31 cellular contexts compared by ENCODE assay signal in genomic region chr13:82614086-82614485, GRCh38.
"Had no signal": no experiment of that assay in that cellular context is flagged by ENCODE, and none has a peak within 500 bp of the region (broad histone marks: within the 10 kb centered on the region; RNA-seq: fewer than 3 reads in every experiment).

No MANE protein-coding gene starts in this region.

- DNase-seq: activated B cell treated with CpG ODN at 0.5 μM for 24 hours; activated CD4-positive, alpha-beta memory T cell treated with anti-CD3 and anti-CD28 coated beads for 36 hours; activated CD4-positive, alpha-beta T cell treated with anti-CD3 and anti-CD28 coated beads for 4 hours; activated CD4-positive, alpha-beta T cell treated with anti-CD3 and anti-CD28 coated beads, Interleukin-2, amount 50 U/mL, for 1 hour; activated CD4-positive, CD25-positive, alpha-beta regulatory T cell treated with anti-CD3 and anti-CD28 coated beads, Interleukin-2, amount 50 U/mL, for 72 hours; activated CD8-positive, alpha-beta memory T cell treated with anti-CD3 and anti-CD28 coated beads, Interleukin-2, amount 50 U/mL, for 4 hours; activated gamma-delta T cell treated with Interleukin-2 at 50 U/mL for 16 hours; activated naive CD4-positive, alpha-beta T cell treated with anti-CD3 and anti-CD28 coated beads for 36 hours; activated T-cell treated with anti-CD3 and anti-CD28 coated beads for 4 hours; activated T-cell treated with anti-CD3 and anti-CD28 coated beads, Interleukin-2, amount 50 U/mL, for 4 hours; adrenal gland; body of pancreas; central memory CD4-positive, alpha-beta T cell; NCI-H1092 treated with DMSO at 0.1 percent for 48 hours; NCI-H1417 treated with DMSO at 0.1 percent for 48 hours; NCI-H1930; NCI-H345; NCI-H524 treated with DMSO at 0.1 percent for 48 hours; NCI-H748 treated with DMSO at 0.1 percent for 48 hours; NK-92 treated with Interleukin-12 subunit alpha and Interleukin-12 subunit beta, amount 100 ng/mL, for 24 hours; PC-3; Peyer's patch; RPMI8226; SHP77 treated with DMSO at 0.1 percent for 48 hours; SK-N-SH had no signal

- H3K9me3 Mint-ChIP-seq: activated CD4-positive, alpha-beta memory T cell treated with anti-CD3 and anti-CD28 coated beads for 36 hours; activated naive CD4-positive, alpha-beta T cell treated with anti-CD3 and anti-CD28 coated beads for 36 hours; activated naive CD4-positive, alpha-beta T cell treated with anti-CD3 and anti-CD28 coated beads, Interleukin-2, amount 50 U/mL, for 72 hours had no signal

- H3K36me3 Mint-ChIP-seq: activated CD4-positive, alpha-beta memory T cell treated with anti-CD3 and anti-CD28 coated beads for 36 hours; activated naive CD4-positive, alpha-beta T cell treated with anti-CD3 and anti-CD28 coated beads, Interleukin-2, amount 50 U/mL, for 72 hours had no signal

- H3K9me3 ChIP-seq: adrenal gland, body of pancreas, SJSA1, SK-N-SH had no signal

- H3K9ac ChIP-seq: KMS-11, SK-N-SH had no signal

- H3K27ac Mint-ChIP-seq: activated B cell treated with CpG ODN at 0.5 μM for 24 hours; activated CD4-positive, alpha-beta memory T cell treated with anti-CD3 and anti-CD28 coated beads for 36 hours; activated naive CD4-positive, alpha-beta T cell treated with anti-CD3 and anti-CD28 coated beads for 36 hours; activated naive CD4-positive, alpha-beta T cell treated with anti-CD3 and anti-CD28 coated beads, Interleukin-2, amount 50 U/mL, for 72 hours; activated T-helper 1 cell treated with anti-CD3 and anti-CD28 coated beads, Interleukin-12 subunit alpha, Interleukin-12 subunit beta, Interleukin-2, Interleukin-4 antibody, amounts not matched to agents 30 ng/mL and 10 ng/mL and 1 ng/mL, durations not matched to agents 14 hours and 24 hours and 36 hours; T-helper 1 cell treated with Interleukin-12 subunit alpha and Interleukin-12 subunit beta and Interleukin-4 antibody, amounts not matched to agents 30 μg/mL and 1 μg/mL, for 36 hours had no signal

- H3K4me1 ChIP-seq: adrenal gland, body of pancreas, Peyer's patch, SJSA1 had no signal

- H3K27me3 Mint-ChIP-seq: activated B cell treated with CpG ODN at 0.5 μM for 24 hours; activated CD4-positive, alpha-beta memory T cell treated with anti-CD3 and anti-CD28 coated beads for 36 hours had no signal

- H3K27me3 ChIP-seq: adrenal gland, body of pancreas, Peyer's patch, SJSA1 had no signal

- H3K4me3 ChIP-seq: adrenal gland, body of pancreas, Peyer's patch, SJSA1 had no signal

- H3K4me3 Mint-ChIP-seq: activated B cell treated with CpG ODN at 0.5 μM for 24 hours; activated CD4-positive, alpha-beta memory T cell treated with anti-CD3 and anti-CD28 coated beads for 36 hours; activated naive CD4-positive, alpha-beta T cell treated with anti-CD3 and anti-CD28 coated beads for 36 hours; activated T-cell treated with anti-CD3 and anti-CD28 coated beads, Interleukin-2, amount 50 U/mL, for 4 hours; activated T-helper 1 cell treated with anti-CD3 and anti-CD28 coated beads, Interleukin-12 subunit alpha, Interleukin-12 subunit beta, Interleukin-2, Interleukin-4 antibody, amounts not matched to agents 30 ng/mL and 10 ng/mL and 1 ng/mL, durations not matched to agents 14 hours and 24 hours and 36 hours; T-helper 1 cell treated with Interleukin-12 subunit alpha and Interleukin-12 subunit beta and Interleukin-4 antibody, amounts not matched to agents 30 μg/mL and 1 μg/mL, for 36 hours had no signal

- ATAC-seq: activated naive CD4-positive, alpha-beta T cell treated with anti-CD3 and anti-CD28 coated beads, Interleukin-2, amount 50 U/mL, for 72 hours; activated T-cell treated with anti-CD3 and anti-CD28 coated beads, Interleukin-2, amount 50 U/mL, for 4 hours; body of pancreas; PC-3 had no signal

- H3K27ac ChIP-seq: adrenal gland, body of pancreas, KMS-11, Peyer's patch, SJSA1, VCaP had no signal

- H3K4me1 Mint-ChIP-seq: activated B cell treated with CpG ODN at 0.5 μM for 24 hours had no signal

- H3K36me3 ChIP-seq: adrenal gland, Peyer's patch, SJSA1 had no signal

- H3K4me2 ChIP-seq: KMS-11, SK-N-SH had no signal
